ENCODE assay signal across 8 cellular contexts in the genomic region with DNA sequence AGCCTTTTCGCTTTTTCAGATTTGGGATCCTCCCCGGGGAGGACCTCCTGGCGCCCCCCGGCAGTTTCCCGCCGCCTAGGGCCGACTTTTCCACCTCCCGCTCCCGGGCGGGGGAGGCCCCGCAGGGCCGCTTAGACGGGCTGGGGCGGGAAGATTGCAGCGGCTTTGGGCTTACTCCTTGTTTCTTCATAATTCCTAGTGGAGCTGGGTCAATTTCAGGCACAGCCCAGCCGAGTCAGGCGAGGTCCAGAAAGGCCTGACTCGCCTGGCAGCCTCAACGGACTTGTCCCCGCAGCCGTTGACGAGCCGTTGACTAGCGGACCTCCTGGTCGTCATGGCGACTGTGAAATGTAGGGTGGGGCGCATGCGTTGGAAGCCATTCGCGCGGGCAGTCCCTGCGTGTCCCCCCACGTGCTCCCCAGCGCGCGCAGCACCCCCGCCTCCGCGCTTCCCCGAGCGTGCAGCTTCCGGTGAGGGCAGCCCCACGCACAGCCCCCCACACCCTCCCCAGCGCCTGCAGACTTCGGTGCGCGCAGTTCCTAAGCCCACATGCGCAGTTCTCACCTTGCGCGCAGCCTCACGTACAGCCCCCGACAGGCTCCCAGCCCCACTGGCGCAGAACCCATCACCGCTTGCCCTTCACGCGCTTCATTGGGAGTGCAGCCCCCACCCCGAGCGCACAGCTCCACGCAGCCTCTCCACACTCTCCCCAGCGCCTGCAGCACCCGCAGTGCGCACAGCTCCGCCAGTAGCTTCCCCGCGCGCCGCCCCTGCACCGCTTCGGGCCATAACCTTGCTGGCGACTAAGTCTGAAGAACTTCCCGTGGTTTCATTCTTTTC. TPM values are rescaled to one million over a fixed set of nuclear protein-coding genes. Genes with fewer than 3 reads are reported as not detected.
DNase-seq lines count a peak whose midpoint lies in the region; ATAC-seq lines count a peak whose summit lies in the region.
"Not testable (repeated sequence)": the region's sequence is repeated elsewhere in the genome, so short reads cannot be mapped to it uniquely, and the experiment has no call there.

No MANE protein-coding gene starts in this region.

- peak overlapping the region; percentile 67 for H3K56ac ChIP-seq in mesendoderm (ENCODE audit: low read length)

- WGBS in mesendoderm (ENCODE audit: extremely low coverage, insufficient coverage, low lambda C conversion rate) = no CpG with 5 or more reads among the region's 71 CpGs

- DNase-seq in COR-L47 (lab: John Stamatoyannopoulos, UW) (peak; percentile 86), HS-5 (ENCODE audit: low read depth) (peak; percentile 37), mesendoderm (peak; percentile 66)
- DNase-seq in NK-92 treated with Interleukin-12 subunit alpha and Interleukin-12 subunit beta, amount 100 ng/mL, for 24 hours (lab: John Stamatoyannopoulos, UW) = peak; percentile 90
- DNase-seq in activated CD8-positive, alpha-beta memory T cell treated with anti-CD3 and anti-CD28 coated beads, Interleukin-2, amount 50 U/mL, for 1 hour (ENCODE audit: extremely low read depth) = peak; percentile 81
- DNase-seq in effector memory CD4-positive, alpha-beta T cell = peak; percentile 87 to 89 (median 89)
- DNase-seq in stimulated activated CD4-positive, alpha-beta T cell treated with anti-CD3 and anti-CD28 coated beads, TNF-alpha, amount 100 ng/mL, for 48 hours (ENCODE audit: low read depth in 3 of 3) = peak; percentile 70 to 81 (median 79)

- H2BK15ac ChIP-seq in mesendoderm (replicated peaks; ENCODE audit: low read depth) = not testable (repeated sequence)

- H3K4me3 ChIP-seq in effector memory CD4-positive, alpha-beta T cell (ENCODE audit: insufficient read depth, low read depth, low read length, poor library complexity, severe bottlenecking) = peak overlapping the region; percentile 68
- peak overlapping the region; percentile 16 for H3K4me3 ChIP-seq in mesendoderm (ENCODE audit: low read length)

- H3K27me3 ChIP-seq in effector memory CD4-positive, alpha-beta T cell (replicated peaks; ENCODE audit: control insufficient read depth, insufficient read depth, low read length, poor library complexity, severe bottlenecking); mesendoderm (ENCODE audit: insufficient read depth, low read length, poor library complexity): not testable (repeated sequence)

- H3K9ac ChIP-seq in mesendoderm (ENCODE audit: low read length) = peak overlapping the region; percentile 55

- H3K79me2 ChIP-seq in mesendoderm (ENCODE audit: control insufficient read depth, insufficient read depth, low read length) = not testable (repeated sequence)

- not testable (repeated sequence) for H2BK5ac ChIP-seq in mesendoderm (ENCODE audit: low read length)

- not testable (repeated sequence) for H2BK120ac ChIP-seq in mesendoderm (ENCODE audit: low read depth, low read length)

- not testable (repeated sequence) for H3K18ac ChIP-seq in mesendoderm (ENCODE audit: low read length)

- ATAC-seq in GM21423 (IDR thresholded peaks at IDR 0.05; ENCODE audit: unreplicated experiment) = peak; percentile 93

- H3K9me3 ChIP-seq in effector memory CD4-positive, alpha-beta T cell (ENCODE audit: control insufficient read depth, low read length) = not testable (repeated sequence)

- not testable (repeated sequence) for H4K8ac ChIP-seq in mesendoderm (ENCODE audit: low read depth, low read length)

- H3K79me1 ChIP-seq in mesendoderm (ENCODE audit: low read length) = not testable (repeated sequence)

- not testable (repeated sequence) for H4K5ac ChIP-seq in mesendoderm (ENCODE audit: low read length)

- peak overlapping the region; percentile 61 for H3K4me2 ChIP-seq in mesendoderm (ENCODE audit: low read length)

- H3K27ac ChIP-seq in effector memory CD4-positive, alpha-beta T cell (ENCODE audit: insufficient read depth, low read length, poor library complexity, severe bottlenecking) = peak overlapping the region; percentile 79
- not testable (repeated sequence) for H3K27ac ChIP-seq in mesendoderm (ENCODE audit: low read depth, low read length)

- not testable (repeated sequence) for H2AK5ac ChIP-seq in mesendoderm (ENCODE audit: low read length)

- H3K36me3 ChIP-seq in effector memory CD4-positive, alpha-beta T cell (ENCODE audit: control insufficient read depth, insufficient read depth, low read length); mesendoderm (ENCODE audit: control insufficient read depth, insufficient read depth, low read length): not testable (repeated sequence)

- H3K4me1 ChIP-seq in effector memory CD4-positive, alpha-beta T cell (ENCODE audit: control insufficient read depth, insufficient read depth, low read length, poor library complexity, severe bottlenecking); mesendoderm (ENCODE audit: control insufficient read depth, low read depth, low read length): not testable (repeated sequence)

- H3K4ac ChIP-seq in mesendoderm (ENCODE audit: low read depth, low read length) = not testable (repeated sequence)

- not testable (repeated sequence) for H3K23ac ChIP-seq in mesendoderm (ENCODE audit: low read length)

RNA-seq across cellular contexts. Expression of gene PMPCB, which starts 17.1 kb away (rescaled TPM):
- polyA plus RNA-seq in mesendoderm (2013, experiment 1 of 2) = 59.0 TPM
- polyA plus RNA-seq in mesendoderm (2013, experiment 2 of 2) = 60.1 TPM

Comparison
In these comparisons a context has a peak if more than half of its experiments do, and no peak if none do; other contexts are left out.
1. DNase-seq: peak in every context shown above with its lines; median percentile 90 in NK-92 treated with Interleukin-12 subunit alpha and Interleukin-12 subunit beta, amount 100 ng/mL, for 24 hours; 89 in effector memory CD4-positive, alpha-beta T cell; 86 in COR-L47; 81 in activated CD8-positive, alpha-beta memory T cell treated with anti-CD3 and anti-CD28 coated beads, Interleukin-2, amount 50 U/mL, for 1 hour; 79 in stimulated activated CD4-positive, alpha-beta T cell treated with anti-CD3 and anti-CD28 coated beads, TNF-alpha, amount 100 ng/mL, for 48 hours; 66 in mesendoderm; 37 in HS-5.